ENCODE assay signal across 13 cellular contexts in genomic region chr1:52634111-52634510, GRCh38. TPM values are rescaled to one million over a fixed set of nuclear protein-coding genes. Genes with fewer than 3 reads are reported as not detected.
DNase-seq lines count a peak whose midpoint lies in the region; ATAC-seq, FAIRE-seq and TF ChIP-seq lines count a peak whose summit lies in the region.
"Had no signal": no experiment of that assay in that cellular context is flagged by ENCODE, and none has a peak within 500 bp of the region (broad histone marks: within the 10 kb centered on the region; RNA-seq: fewer than 3 reads in every experiment).

No MANE protein-coding gene starts in this region.

- 49% methylated on average over 4 of the region's 4 CpGs for WGBS in HepG2 (ENCODE audit: low lambda C conversion rate)

- no peaks in the 10 kb centered on the region; the same call in 1 of the 3 replicates for H3K36me3 Mint-ChIP-seq in GM23338 (ENCODE audit: low read depth)
- H3K36me3 Mint-ChIP-seq in T-helper 2 cell treated with Interferon-gamma antibody and Interleukin-4, amounts not matched to agents 5 μg/mL and 100 μg/mL, for 36 hours (ENCODE audit: low read depth): peaks cover 19% of the 10 kb centered on the region
- no peaks in the 10 kb centered on the region for H3K36me3 Mint-ChIP-seq in brain
- peaks cover 1% of the 10 kb centered on the region for H3K36me3 Mint-ChIP-seq in progenitor cell of endocrine pancreas (ENCODE audit: insufficient read depth)

- H3K4me1 Mint-ChIP-seq in GM23338 (peaks cover 15% of the 10 kb centered on the region), brain (peaks cover 37% of the 10 kb centered on the region), progenitor cell of endocrine pancreas (ENCODE audit: low read depth) (peaks cover 14% of the 10 kb centered on the region)
- peaks cover 50% of the 10 kb centered on the region for H3K4me1 Mint-ChIP-seq in T-helper 2 cell treated with Interferon-gamma antibody and Interleukin-4, amounts not matched to agents 5 μg/mL and 100 μg/mL, for 36 hours (ENCODE audit: low read depth)

- H3K27ac Mint-ChIP-seq in GM23338: no peak overlapping the region
- peak overlapping the region; percentile 76 for H3K27ac Mint-ChIP-seq in T-helper 2 cell treated with Interferon-gamma antibody and Interleukin-4, amounts not matched to agents 5 μg/mL and 100 μg/mL, for 36 hours
- H3K27ac Mint-ChIP-seq in brain: peak overlapping the region in 1 of 5 experiments; percentile 62
- no peak overlapping the region for H3K27ac Mint-ChIP-seq in progenitor cell of endocrine pancreas

- intact Hi-C loops in HepG2 (cut with micrococcal nuclease; ENCODE audit: unreplicated experiment): no loop called here

- H3K9me3 Mint-ChIP-seq in GM23338: peaks cover 10% of the 10 kb centered on the region; the same call in 2 of the 3 replicates
- H3K9me3 Mint-ChIP-seq in T-helper 2 cell treated with Interferon-gamma antibody and Interleukin-4, amounts not matched to agents 5 μg/mL and 100 μg/mL, for 36 hours: peaks cover 11% of the 10 kb centered on the region
- peaks cover 0 to 8% (median 0%) of the 10 kb centered on the region in 5 experiments for H3K9me3 Mint-ChIP-seq in brain
- H3K9me3 Mint-ChIP-seq in progenitor cell of endocrine pancreas (ENCODE audit: low read depth): no peaks in the 10 kb centered on the region

- peaks cover 50% of the 10 kb centered on the region for H3K27me3 ChIP-seq in GM23338 (ENCODE audit: insufficient read depth)
- H3K27me3 ChIP-seq in HepG2 (ENCODE audit: control insufficient read depth in 1 of 2, insufficient read depth in 2 of 2, low read length in 2 of 2): peaks cover 2 to 7% of the 10 kb centered on the region in 2 experiments; a peak in 2 of 5 replicates

- H2AFZ ChIP-seq in GM23338 (no peak overlapping the region), HepG2 (ENCODE audit: low read length) (no peak overlapping the region)

- H3K9me3 ChIP-seq in HepG2 (ENCODE audit: low read length): no peaks in the 10 kb centered on the region
- H3K9me3 ChIP-seq: psoas muscle had no signal

- peaks cover 44% of the 10 kb centered on the region for H3K27me3 Mint-ChIP-seq in GM23338 (ENCODE audit: insufficient read depth, low read depth, poor library complexity)
- peaks cover 11% of the 10 kb centered on the region for H3K27me3 Mint-ChIP-seq in T-helper 2 cell treated with Interferon-gamma antibody and Interleukin-4, amounts not matched to agents 5 μg/mL and 100 μg/mL, for 36 hours (ENCODE audit: low read depth)
- H3K27me3 Mint-ChIP-seq in brain: peaks cover 36% of the 10 kb centered on the region
- peaks cover 33% of the 10 kb centered on the region for H3K27me3 Mint-ChIP-seq in progenitor cell of endocrine pancreas

- no TSS peak for BruUV-seq in HepG2 (replicated peaks; lab: Mats Ljungman, UMichigan)

- CTCF ChIA-PET in HepG2 (lab: Yijun Ruan, JAX; ENCODE audit: low intra/inter-chr PET ratio, low total read pairs): no interaction called here

- DNase-seq in GM23338 (ENCODE audit: low spot score) (no peak), progenitor cell of endocrine pancreas (ENCODE audit: low spot score, unreplicated experiment) (no peak), HepG2 (ENCODE audit: low spot score) (no peak), NCI-H510A (lab: John Stamatoyannopoulos, UW) (no peak)
- no peak for DNase-seq in T-helper 2 cell treated with Interferon-gamma antibody and Interleukin-4, amounts not matched to agents 5 μg/mL and 100 μg/mL, for 36 hours (ENCODE audit: low spot score)
- DNase-seq: head of caudate nucleus, psoas muscle had no signal

- no peaks in the 10 kb centered on the region for H4K20me1 ChIP-seq in GM23338 (replicated peaks; ENCODE audit: insufficient read depth)
- no peaks in the 10 kb centered on the region for H4K20me1 ChIP-seq in HepG2 (ENCODE audit: insufficient read depth, low read length)

- H3K79me2 ChIP-seq in GM23338 (replicated peaks; ENCODE audit: insufficient read depth): no peaks in the 10 kb centered on the region
- no peaks in the 10 kb centered on the region for H3K79me2 ChIP-seq in HepG2 (ENCODE audit: insufficient read depth, low read length)

- no peak for FAIRE-seq in HepG2 (lab: Jason Lieb, UNC)
- FAIRE-seq: D721Med, endothelial cell of umbilical vein had no signal

- no peak for TF ChIP-seq CTCF in GM23338 (conservative IDR thresholded peaks at IDR 0.05; ENCODE audit: low read depth in 2 of 2)
- TF ChIP-seq CTCF in brain (conservative IDR thresholded peaks at IDR 0.05): no peak
- no peak for TF ChIP-seq CTCF in progenitor cell of endocrine pancreas (IDR thresholded peaks at IDR 0.05; ENCODE audit: unreplicated experiment)
- TF ChIP-seq CTCF in HepG2 (CRISPR knock-in tag; IDR thresholded peaks at IDR 0.05): no peak

- H3K4me2 ChIP-seq in GM23338: no peak overlapping the region
- no peak overlapping the region for H3K4me2 ChIP-seq in HepG2 (ENCODE audit: low read depth, low read length)

- ATAC-seq in GM23338 (no peak), HepG2 (no peak), GM18502 (IDR thresholded peaks at IDR 0.05; ENCODE audit: poor library complexity, unreplicated experiment) (no peak)

- POLR2A ChIA-PET in HepG2 (lab: Yijun Ruan, JAX): interaction anchor here (0.7 kb wide), 1 partner anchor 75 kb away, joined by 3 read pairs; no protein-coding TSS in a partner anchor

- in situ Hi-C loops in HepG2 (cut with HindIII; ENCODE audit: extremely low pct_ligation_motif_present, low pct_unique_long_range_greater_than_20kb): no loop called here

- 0 out of 2 replicates have a peak, but pooled peaks cover 4% of the 10 kb centered on the region for H3F3A ChIP-seq in GM23338 (replicated peaks; ENCODE audit: low read depth)

- H3K4me3 ChIP-seq in GM23338 (no peak overlapping the region), HepG2 (replicated peaks in 1 of 3; ENCODE audit: insufficient read depth in 1 of 3, low read depth in 2 of 3, low read length in 3 of 3) (no peak overlapping the region)

- H3K36me3 ChIP-seq in GM23338 (ENCODE audit: insufficient read depth): no peaks in the 10 kb centered on the region; the same call in 1 of the 2 replicates
- H3K36me3 ChIP-seq in HepG2 (replicated peaks in 1 of 2; ENCODE audit: control insufficient read depth in 1 of 2, insufficient read depth in 2 of 2, low read length in 2 of 2): no peaks in the 10 kb centered on the region

- H3K27ac ChIP-seq in GM23338 (ENCODE audit: low read depth) (no peak overlapping the region), HepG2 (ENCODE audit: extremely low read length, insufficient read depth, low read length) (no peak overlapping the region)
- H3K27ac ChIP-seq: HL-60, psoas muscle had no signal

- no peak overlapping the region for H3K9ac ChIP-seq in HepG2 (ENCODE audit: insufficient read depth, low read depth, low read length)

- no peak for TF ChIP-seq RAD21 in HepG2 (CRISPR knock-in tag; IDR thresholded peaks at IDR 0.05)

- no peak for TF ChIP-seq POLR2A in HepG2 (IDR thresholded peaks at IDR 0.05; ENCODE audit: insufficient read depth in 1 of 2, low read depth in 2 of 2, low read length in 2 of 2)

- H3K4me1 ChIP-seq in GM23338 (ENCODE audit: insufficient read depth) (peaks cover 18% of the 10 kb centered on the region; the same call in 1 of the 2 replicates), HepG2 (ENCODE audit: insufficient read depth, low read length) (peaks cover 58% of the 10 kb centered on the region)

- peak overlapping the region; percentile 66 for H3K4me3 Mint-ChIP-seq in GM23338
- peak overlapping the region; percentile 71 for H3K4me3 Mint-ChIP-seq in T-helper 2 cell treated with Interferon-gamma antibody and Interleukin-4, amounts not matched to agents 5 μg/mL and 100 μg/mL, for 36 hours
- H3K4me3 Mint-ChIP-seq in brain: peak overlapping the region in 4 of 5 experiments; percentile 71 to 76 (median 76)
- H3K4me3 Mint-ChIP-seq in progenitor cell of endocrine pancreas (ENCODE audit: low read depth): peak overlapping the region; percentile 48

- TF ChIP-seq EP300 in HepG2 (IDR thresholded peaks at IDR 0.05; ENCODE audit: low read depth in 2 of 2, low read length in 2 of 2): no peak
- no peak for TF ChIP-seq EP300 in HepG2 (CRISPR knock-in tag; IDR thresholded peaks at IDR 0.05; ENCODE audit: borderline replicate concordance)

- H3K9me2 ChIP-seq in GM23338 (ENCODE audit: insufficient read depth): no peaks in the 10 kb centered on the region

RNA-seq across cellular contexts. Expression of gene SHISAL2A, which starts 1.1 kb away (rescaled TPM):
- total RNA-seq in GM23338 (2014; rRNA removed; shearing (Covaris generic)): 0.10 TPM in 1 of 2 replicates, not detected in the other
- polyA plus RNA-seq in GM23338 (2016; fragmentation: Nextera tagmentation; extraction: Ambion mirVana): 1.2 and 1.7 TPM in 2 replicates
- polyA plus RNA-seq in brain (ENCODE audit: insufficient read depth, low read depth, low replicate concordance): 1.6 TPM
- total RNA-seq in progenitor cell of endocrine pancreas: 0.29 and 0.38 TPM in 2 replicates
- not detected in 2 replicates for total RNA-seq in HepG2 (2016; rRNA removed; fragmentation: Illumina TruSeq; extraction: Trizol)
- not detected in 2 replicates for total RNA-seq in HepG2 (2016; cell fraction: cytosol; rRNA removed; fragmentation: Illumina TruSeq; extraction: Trizol; ENCODE audit: low read depth)
- not detected in 2 replicates for total RNA-seq in HepG2 (2016; cell fraction: insoluble cytoplasmic fraction; rRNA removed; fragmentation: Illumina TruSeq; extraction: Trizol)
- total RNA-seq in HepG2 (2016; cell fraction: membrane; rRNA removed; fragmentation: Illumina TruSeq; extraction: Trizol): not detected in 2 replicates
- not detected in 2 replicates for total RNA-seq in HepG2 (2016; cell fraction: nucleus; rRNA removed; fragmentation: Illumina TruSeq; extraction: Trizol)
- not detected in 2 replicates for polyA plus RNA-seq in HepG2 (2011; rRNA removed)
- polyA plus RNA-seq in HepG2 (2011; cell fraction: cytosol; rRNA removed): not detected in 2 replicates
- polyA plus RNA-seq in HepG2 (2011; cell fraction: nucleus; rRNA removed): not detected in 2 replicates
- not detected in 2 replicates for polyA plus RNA-seq in HepG2 (2012)
- not detected in 2 replicates for polyA plus RNA-seq in HepG2 (2016; cell fraction: cytosol; fragmentation: Illumina TruSeq; extraction: Trizol; ENCODE audit: low read depth)
- not detected in 2 replicates for polyA plus RNA-seq in HepG2 (2016; cell fraction: insoluble cytoplasmic fraction; fragmentation: Illumina TruSeq; extraction: Trizol; ENCODE audit: low read depth)
- polyA plus RNA-seq in HepG2 (2016; cell fraction: membrane; fragmentation: Illumina TruSeq; extraction: Trizol; ENCODE audit: low read depth): not detected in 2 replicates
- polyA plus RNA-seq in HepG2 (2016; cell fraction: nucleus; fragmentation: Illumina TruSeq; extraction: Trizol; ENCODE audit: insufficient read depth, low read depth): not detected in 2 replicates
- not detected in 2 replicates for polyA minus RNA-seq in HepG2 (2011; rRNA and poly(A)+ RNA removed; ENCODE audit: low replicate concordance)
- polyA minus RNA-seq in HepG2 (2011; cell fraction: cytosol; rRNA and poly(A)+ RNA removed): not detected in 2 replicates
- polyA minus RNA-seq in HepG2 (2011; cell fraction: nucleus; rRNA and poly(A)+ RNA removed): not detected in 2 replicates
- total RNA-seq: endothelial cell of umbilical vein, temporal lobe had no signal
- polyA plus RNA-seq: endothelial cell of umbilical vein had no signal

RNA-seq across cellular contexts. Expression of gene GPX7, which starts 31.9 kb away (rescaled TPM):
- total RNA-seq in GM23338 (2014; rRNA removed; shearing (Covaris generic)): 19.8 and 20.9 TPM in 2 replicates
- 10.4 and 12.8 TPM in 2 replicates for polyA plus RNA-seq in GM23338 (2016; fragmentation: Nextera tagmentation; extraction: Ambion mirVana)
- polyA plus RNA-seq in brain (ENCODE audit: insufficient read depth, low read depth, low replicate concordance): 24.6 TPM
- 26.7 and 28.9 TPM in 2 replicates for total RNA-seq in progenitor cell of endocrine pancreas
- total RNA-seq in HepG2 (2016; rRNA removed; fragmentation: Illumina TruSeq; extraction: Trizol): 10.5 and 14.1 TPM in 2 replicates
- total RNA-seq in HepG2 (2016; cell fraction: cytosol; rRNA removed; fragmentation: Illumina TruSeq; extraction: Trizol; ENCODE audit: low read depth): 8.7 and 9.3 TPM in 2 replicates
- total RNA-seq in HepG2 (2016; cell fraction: insoluble cytoplasmic fraction; rRNA removed; fragmentation: Illumina TruSeq; extraction: Trizol): 9.7 and 15.2 TPM in 2 replicates
- total RNA-seq in HepG2 (2016; cell fraction: membrane; rRNA removed; fragmentation: Illumina TruSeq; extraction: Trizol): 13.8 and 16.2 TPM in 2 replicates
- 10.8 and 12.2 TPM in 2 replicates for total RNA-seq in HepG2 (2016; cell fraction: nucleus; rRNA removed; fragmentation: Illumina TruSeq; extraction: Trizol)
- polyA plus RNA-seq in HepG2 (2011; rRNA removed): 16.2 and 17.2 TPM in 2 replicates
- polyA plus RNA-seq in HepG2 (2011; cell fraction: cytosol; rRNA removed): 16.8 and 17.0 TPM in 2 replicates
- polyA plus RNA-seq in HepG2 (2011; cell fraction: nucleus; rRNA removed): 8.6 and 8.7 TPM in 2 replicates
- 6.8 and 8.6 TPM in 2 replicates for polyA plus RNA-seq in HepG2 (2012)
- 11.6 and 12.7 TPM in 2 replicates for polyA plus RNA-seq in HepG2 (2016; cell fraction: cytosol; fragmentation: Illumina TruSeq; extraction: Trizol; ENCODE audit: low read depth)
- 11.0 and 12.6 TPM in 2 replicates for polyA plus RNA-seq in HepG2 (2016; cell fraction: insoluble cytoplasmic fraction; fragmentation: Illumina TruSeq; extraction: Trizol; ENCODE audit: low read depth)
- polyA plus RNA-seq in HepG2 (2016; cell fraction: membrane; fragmentation: Illumina TruSeq; extraction: Trizol; ENCODE audit: low read depth): 14.9 and 18.3 TPM in 2 replicates
- 22.5 and 22.7 TPM in 2 replicates for polyA plus RNA-seq in HepG2 (2016; cell fraction: nucleus; fragmentation: Illumina TruSeq; extraction: Trizol; ENCODE audit: insufficient read depth, low read depth)
- 14.0 TPM in 1 of 2 replicates, not detected in the other for polyA minus RNA-seq in HepG2 (2011; rRNA and poly(A)+ RNA removed; ENCODE audit: low replicate concordance)
- 7.2 and 8.1 TPM in 2 replicates for polyA minus RNA-seq in HepG2 (2011; cell fraction: cytosol; rRNA and poly(A)+ RNA removed)
- 3.7 and 3.9 TPM in 2 replicates for polyA minus RNA-seq in HepG2 (2011; cell fraction: nucleus; rRNA and poly(A)+ RNA removed)
